Comparison of ENCODE assay signal across 24 cellular contexts in genomic region chr17:10447035-10447931, GRCh38. TPM values are rescaled to one million over a fixed set of nuclear protein-coding genes. Genes with fewer than 3 reads are reported as not detected.
"Had no signal": no experiment of that assay in that cellular context is flagged by ENCODE, and none has a peak within 500 bp of the region (broad histone marks: within the 10 kb centered on the region; RNA-seq: fewer than 3 reads in every experiment).

No MANE protein-coding gene starts in this region.

- H3K4me3 ChIP-seq: heart right ventricle, lung, thyroid gland had no signal

- H3K4me1 Mint-ChIP-seq: activated B cell treated with CpG ODN at 0.5 μM for 24 hours, brain, immature natural killer cell, T-cell had no signal

- DNase-seq: activated B cell treated with CpG ODN at 0.5 μM for 24 hours; activated CD4-positive, alpha-beta T cell treated with anti-CD3 and anti-CD28 coated beads for 4 hours; activated CD8-positive, alpha-beta T cell treated with anti-CD3 and anti-CD28 coated beads for 36 hours; activated naive CD4-positive, alpha-beta T cell treated with anti-CD3 and anti-CD28 coated beads for 36 hours; activated T-cell treated with anti-CD3 and anti-CD28 coated beads, Interleukin-2, amount 50 U/mL, for 24 hours; anterior cingulate cortex; caudate nucleus; heart right ventricle; immature natural killer cell; kidney glomerular epithelial cell; stimulated activated CD4-positive, alpha-beta T cell treated with anti-CD3 and anti-CD28 coated beads, Interleukin-12 subunit alpha, Interleukin-12 subunit beta, amount 100 ng/mL, for 4 hours; stimulated activated CD4-positive, alpha-beta T cell treated with anti-CD3 and anti-CD28 coated beads, Interleukin-2, amount 100 ng/mL, for 24 hours; stimulated activated naive CD4-positive, alpha-beta T cell treated with Interleukin-2 at 50 U/mL for 16 hours; T-cell; thyroid gland had no signal

- H3K9me3 Mint-ChIP-seq: activated B cell treated with CpG ODN at 0.5 μM for 24 hours; activated CD8-positive, alpha-beta T cell treated with anti-CD3 and anti-CD28 coated beads for 36 hours; activated naive CD4-positive, alpha-beta T cell treated with anti-CD3 and anti-CD28 coated beads for 36 hours; activated T-cell treated with anti-CD3 and anti-CD28 coated beads, Interleukin-2, amount 50 U/mL, for 24 hours; immature natural killer cell had no signal

- H3K36me3 ChIP-seq: heart right ventricle, thyroid gland had no signal

- H3K9me3 ChIP-seq: heart right ventricle, thyroid gland had no signal

- H3K27me3 Mint-ChIP-seq: brain had no signal

- H3K27ac ChIP-seq: heart right ventricle, thyroid gland had no signal

- ATAC-seq: activated CD8-positive, alpha-beta T cell treated with anti-CD3 and anti-CD28 coated beads for 36 hours; esophagus mucosa; heart right ventricle; T-cell had no signal

- H3K4me1 ChIP-seq: heart right ventricle, thyroid gland had no signal

- H3K4me3 Mint-ChIP-seq: activated B cell treated with CpG ODN at 0.5 μM for 24 hours; activated CD8-positive, alpha-beta T cell treated with anti-CD3 and anti-CD28 coated beads for 36 hours; activated naive CD4-positive, alpha-beta T cell treated with anti-CD3 and anti-CD28 coated beads for 36 hours; activated T-cell treated with anti-CD3 and anti-CD28 coated beads, Interleukin-2, amount 50 U/mL, for 24 hours; brain; immature natural killer cell; T-cell had no signal

- H3K27ac Mint-ChIP-seq: activated B cell treated with CpG ODN at 0.5 μM for 24 hours; activated CD8-positive, alpha-beta T cell treated with anti-CD3 and anti-CD28 coated beads for 36 hours; activated naive CD4-positive, alpha-beta T cell treated with anti-CD3 and anti-CD28 coated beads for 36 hours; activated T-cell treated with anti-CD3 and anti-CD28 coated beads, Interleukin-2, amount 50 U/mL, for 24 hours; brain; immature natural killer cell; progenitor cell of endocrine pancreas; T-cell had no signal

- H3K36me3 Mint-ChIP-seq: brain, immature natural killer cell, T-cell had no signal

- H3K27me3 ChIP-seq: thyroid gland had no signal

RNA-seq across cellular contexts. Expression of gene MYH4, which starts 22.1 kb away (rescaled TPM):
- total RNA-seq: activated B cell treated with CpG ODN at 0.5 μM for 24 hours; activated CD8-positive, alpha-beta T cell treated with anti-CD3 and anti-CD28 coated beads for 36 hours; activated naive CD4-positive, alpha-beta T cell treated with anti-CD3 and anti-CD28 coated beads for 36 hours; esophagus mucosa; heart right ventricle; lung; myocyte; omental fat pad; progenitor cell of endocrine pancreas; subcutaneous adipose tissue; T-cell; thyroid gland had no signal
- polyA plus RNA-seq: heart right ventricle, immature natural killer cell, lung, neural cell, urinary bladder had no signal

RNA-seq across cellular contexts. Expression of gene MYH8, which starts 25.5 kb away (rescaled TPM):
- total RNA-seq: activated B cell treated with CpG ODN at 0.5 μM for 24 hours; activated CD8-positive, alpha-beta T cell treated with anti-CD3 and anti-CD28 coated beads for 36 hours; activated naive CD4-positive, alpha-beta T cell treated with anti-CD3 and anti-CD28 coated beads for 36 hours; esophagus mucosa; heart right ventricle; omental fat pad; progenitor cell of endocrine pancreas; subcutaneous adipose tissue; T-cell; thyroid gland had no signal
- polyA plus RNA-seq: heart right ventricle, immature natural killer cell, lung, urinary bladder had no signal
